15 cellular contexts compared by ENCODE assay signal in the genomic region with DNA sequence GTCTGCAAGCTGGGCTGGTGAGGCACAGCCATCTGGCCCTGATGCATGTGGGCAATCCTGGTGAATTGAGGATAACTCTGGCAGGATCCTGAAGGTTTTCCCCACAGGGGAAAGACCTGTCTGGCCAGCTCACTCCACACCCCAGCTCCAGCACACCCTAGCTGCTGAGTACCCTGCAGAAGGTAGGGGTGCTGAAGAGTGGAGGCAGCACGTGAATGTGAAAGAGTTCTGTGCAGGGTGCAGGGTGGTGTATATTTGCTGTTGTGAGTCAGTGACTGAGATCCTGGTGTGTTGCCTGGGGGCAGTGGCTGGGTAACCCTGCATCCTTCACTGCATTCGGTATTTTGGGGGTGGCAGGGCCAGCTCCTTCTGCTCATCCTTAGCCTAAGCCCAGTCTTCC.
"Had no signal": no experiment of that assay in that cellular context is flagged by ENCODE, and none has a peak within 500 bp of the region (broad histone marks: within the 10 kb centered on the region; RNA-seq: fewer than 3 reads in every experiment).

No MANE protein-coding gene starts in this region.

- DNase-seq: activated CD4-positive, alpha-beta T cell treated with anti-CD3 and anti-CD28 coated beads, Interleukin-2, amount 10 ng/mL, durations not matched to agents 7 days and 5 days; activated CD4-positive, CD25-positive, alpha-beta regulatory T cell; activated CD8-positive, alpha-beta memory T cell treated with anti-CD3 and anti-CD28 coated beads for 24 hours; activated naive CD4-positive, alpha-beta T cell treated with Interleukin-2 at 50 U/mL for 16 hours; activated naive CD8-positive, alpha-beta T cell treated with anti-CD3 and anti-CD28 coated beads, Interleukin-2, amount 50 U/mL, for 24 hours; colonic mucosa; small intestine; T-helper 2 cell; transverse colon had no signal

- H3K27ac ChIP-seq: ascending aorta, colonic mucosa, hepatocyte, neural progenitor cell, transverse colon had no signal

- H3K9me3 ChIP-seq: ascending aorta, colonic mucosa, transverse colon had no signal

- H3K4me2 ChIP-seq: hepatocyte, neural progenitor cell had no signal

- ATAC-seq: activated naive CD8-positive, alpha-beta T cell treated with anti-CD3 and anti-CD28 coated beads, Interleukin-2, amount 50 U/mL, for 24 hours; stimulated activated effector memory CD8-positive, alpha-beta T cell treated with anti-CD3 and anti-CD28 coated beads, Interleukin-12 subunit alpha, Interleukin-12 subunit beta, amount 100 ng/mL, for 72 hours had no signal

- H3K36me3 ChIP-seq: ascending aorta, colonic mucosa, neural progenitor cell, transverse colon had no signal

- H3K27me3 ChIP-seq: ascending aorta, colonic mucosa, hepatocyte, neural progenitor cell, transverse colon had no signal

- H2AFZ ChIP-seq: hepatocyte, neural progenitor cell had no signal

- H3K4me1 Mint-ChIP-seq: activated CD4-positive, alpha-beta T cell treated with anti-CD3 and anti-CD28 coated beads, Interleukin-2, amount 10 ng/mL, durations not matched to agents 7 days and 5 days; activated naive CD8-positive, alpha-beta T cell treated with anti-CD3 and anti-CD28 coated beads, Interleukin-2, amount 50 U/mL, for 24 hours; stimulated activated effector memory CD8-positive, alpha-beta T cell treated with anti-CD3 and anti-CD28 coated beads, Interleukin-12 subunit alpha, Interleukin-12 subunit beta, amount 100 ng/mL, for 72 hours had no signal

- H3K9me3 Mint-ChIP-seq: activated CD4-positive, alpha-beta T cell treated with anti-CD3 and anti-CD28 coated beads, Interleukin-2, amount 10 ng/mL, durations not matched to agents 7 days and 5 days; activated naive CD8-positive, alpha-beta T cell treated with anti-CD3 and anti-CD28 coated beads, Interleukin-2, amount 50 U/mL, for 24 hours; neural progenitor cell; stimulated activated effector memory CD8-positive, alpha-beta T cell treated with anti-CD3 and anti-CD28 coated beads, Interleukin-12 subunit alpha, Interleukin-12 subunit beta, amount 100 ng/mL, for 72 hours had no signal

- H3K4me3 ChIP-seq: ascending aorta, colonic mucosa, hepatocyte, neural progenitor cell, transverse colon had no signal

- H3K4me1 ChIP-seq: ascending aorta, colonic mucosa had no signal

- FAIRE-seq: endothelial cell of umbilical vein, small intestine, TTC549 had no signal

- H3K27ac Mint-ChIP-seq: activated CD4-positive, alpha-beta T cell treated with anti-CD3 and anti-CD28 coated beads, Interleukin-2, amount 10 ng/mL, durations not matched to agents 7 days and 5 days; activated naive CD8-positive, alpha-beta T cell treated with anti-CD3 and anti-CD28 coated beads, Interleukin-2, amount 50 U/mL, for 24 hours; neural progenitor cell; stimulated activated effector memory CD8-positive, alpha-beta T cell treated with anti-CD3 and anti-CD28 coated beads, Interleukin-12 subunit alpha, Interleukin-12 subunit beta, amount 100 ng/mL, for 72 hours had no signal

- H3K36me3 Mint-ChIP-seq: neural progenitor cell; stimulated activated effector memory CD8-positive, alpha-beta T cell treated with anti-CD3 and anti-CD28 coated beads, Interleukin-12 subunit alpha, Interleukin-12 subunit beta, amount 100 ng/mL, for 72 hours had no signal

- H3K79me2 ChIP-seq: hepatocyte had no signal

- H3K9ac ChIP-seq: neural progenitor cell had no signal

- H3K27me3 Mint-ChIP-seq: activated CD4-positive, alpha-beta T cell treated with anti-CD3 and anti-CD28 coated beads, Interleukin-2, amount 10 ng/mL, durations not matched to agents 7 days and 5 days; activated naive CD8-positive, alpha-beta T cell treated with anti-CD3 and anti-CD28 coated beads, Interleukin-2, amount 50 U/mL, for 24 hours had no signal

- H3K4me3 Mint-ChIP-seq: activated CD4-positive, alpha-beta T cell treated with anti-CD3 and anti-CD28 coated beads, Interleukin-2, amount 10 ng/mL, durations not matched to agents 7 days and 5 days; activated naive CD8-positive, alpha-beta T cell treated with anti-CD3 and anti-CD28 coated beads, Interleukin-2, amount 50 U/mL, for 24 hours; neural progenitor cell; stimulated activated effector memory CD8-positive, alpha-beta T cell treated with anti-CD3 and anti-CD28 coated beads, Interleukin-12 subunit alpha, Interleukin-12 subunit beta, amount 100 ng/mL, for 72 hours had no signal
